31 cellular contexts compared by ENCODE assay signal in the genomic region with DNA sequence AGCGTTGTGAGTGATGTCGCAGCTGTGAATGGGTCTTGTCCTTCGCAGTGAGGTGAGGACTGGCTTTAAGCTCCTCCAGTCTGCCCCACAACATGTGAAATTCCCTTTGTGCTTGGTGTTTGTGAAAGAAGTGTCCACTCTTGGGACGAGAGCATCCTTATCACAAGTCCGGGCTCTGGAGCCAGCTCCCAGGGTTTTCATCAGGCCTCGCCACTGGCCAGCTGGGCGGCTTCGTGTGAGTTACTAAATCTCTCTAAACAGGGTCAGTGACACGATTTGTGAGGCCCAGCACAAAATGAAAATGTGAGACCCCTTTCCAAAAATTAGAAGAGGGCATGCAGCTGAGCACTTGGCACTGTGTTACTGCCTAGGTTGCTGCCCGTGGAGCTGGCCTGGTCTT.
"Had no signal": no experiment of that assay in that cellular context is flagged by ENCODE, and none has a peak within 500 bp of the region (broad histone marks: within the 10 kb centered on the region; RNA-seq: fewer than 3 reads in every experiment).

No MANE protein-coding gene starts in this region.

- H3K4me3 Mint-ChIP-seq: activated CD4-positive, alpha-beta memory T cell treated with anti-CD3 and anti-CD28 coated beads, Interleukin-2, amount 10 ng/mL, durations not matched to agents 7 days and 5 days; activated CD8-positive, alpha-beta memory T cell treated with anti-CD3 and anti-CD28 coated beads, Interleukin-2, amount 10 ng/mL, durations not matched to agents 7 days and 5 days; activated naive CD8-positive, alpha-beta T cell treated with anti-CD3 and anti-CD28 coated beads for 36 hours; IgD-negative memory B cell had no signal

- H3K36me3 Mint-ChIP-seq: activated CD8-positive, alpha-beta memory T cell treated with anti-CD3 and anti-CD28 coated beads, Interleukin-2, amount 10 ng/mL, durations not matched to agents 7 days and 5 days; IgD-negative memory B cell had no signal

- H3K27ac Mint-ChIP-seq: activated CD4-positive, alpha-beta memory T cell treated with anti-CD3 and anti-CD28 coated beads, Interleukin-2, amount 10 ng/mL, durations not matched to agents 7 days and 5 days; activated CD8-positive, alpha-beta memory T cell treated with anti-CD3 and anti-CD28 coated beads, Interleukin-2, amount 10 ng/mL, durations not matched to agents 7 days and 5 days; activated naive CD8-positive, alpha-beta T cell treated with anti-CD3 and anti-CD28 coated beads for 36 hours; IgD-negative memory B cell had no signal

- H3K27ac ChIP-seq: brain microvascular endothelial cell, Peyer's patch, WERI-Rb-1 had no signal

- H3K4me1 ChIP-seq: Peyer's patch had no signal

- H3K36me3 ChIP-seq: brain microvascular endothelial cell, Peyer's patch, WERI-Rb-1 had no signal

- H3K4me1 Mint-ChIP-seq: activated CD4-positive, alpha-beta memory T cell treated with anti-CD3 and anti-CD28 coated beads, Interleukin-2, amount 10 ng/mL, durations not matched to agents 7 days and 5 days; activated CD8-positive, alpha-beta memory T cell treated with anti-CD3 and anti-CD28 coated beads, Interleukin-2, amount 10 ng/mL, durations not matched to agents 7 days and 5 days had no signal

- H3K9me3 Mint-ChIP-seq: activated CD4-positive, alpha-beta memory T cell treated with anti-CD3 and anti-CD28 coated beads, Interleukin-2, amount 10 ng/mL, durations not matched to agents 7 days and 5 days; activated naive CD8-positive, alpha-beta T cell treated with anti-CD3 and anti-CD28 coated beads for 36 hours; IgD-negative memory B cell had no signal

- H3K27me3 ChIP-seq: brain microvascular endothelial cell, Peyer's patch had no signal

- H3K27me3 Mint-ChIP-seq: activated naive CD8-positive, alpha-beta T cell treated with anti-CD3 and anti-CD28 coated beads for 36 hours; IgD-negative memory B cell had no signal

- ATAC-seq: activated CD8-positive, alpha-beta memory T cell treated with anti-CD3 and anti-CD28 coated beads, Interleukin-2, amount 10 ng/mL, durations not matched to agents 7 days and 5 days; PC-3 had no signal

- H3K9me3 ChIP-seq: Peyer's patch had no signal

- DNase-seq: activated CD4-positive, alpha-beta memory T cell treated with anti-CD3 and anti-CD28 coated beads, Interleukin-2, amount 10 ng/mL, durations not matched to agents 7 days and 5 days; activated CD4-positive, alpha-beta T cell treated with anti-CD3 and anti-CD28 coated beads for 1 hour; activated CD4-positive, alpha-beta T cell treated with anti-CD3 and anti-CD28 coated beads for 48 hours; activated CD4-positive, CD25-positive, alpha-beta regulatory T cell; activated CD8-positive, alpha-beta memory T cell treated with anti-CD3 and anti-CD28 coated beads for 24 hours; activated CD8-positive, alpha-beta memory T cell treated with anti-CD3 and anti-CD28 coated beads, Interleukin-2, amount 10 ng/mL, durations not matched to agents 7 days and 5 days; activated CD8-positive, alpha-beta memory T cell treated with anti-CD3 and anti-CD28 coated beads, Interleukin-2, amount 50 U/mL, for 48 hours; activated effector memory CD4-positive, alpha-beta T cell treated with Interleukin-2 at 50 U/mL for 16 hours; activated naive CD4-positive, alpha-beta T cell; activated naive CD4-positive, alpha-beta T cell treated with anti-CD3 and anti-CD28 coated beads, Interleukin-2, amount 50 U/mL, for 16 hours; activated naive CD8-positive, alpha-beta T cell treated with anti-CD3 and anti-CD28 coated beads for 36 hours; activated T-cell treated with anti-CD3 and anti-CD28 coated beads, Interleukin-2, amount 50 U/mL, for 48 hours; amniotic stem cell; aorta; brain microvascular endothelial cell; Karpas-422; KBM-7; NCI-H1105 treated with DMSO at 0.1 percent for 48 hours; NCI-H1436; NCI-H1694; NCI-H2029; NCI-H510A; NCI-H526; NCI-H748 treated with DMSO at 0.1 percent for 48 hours; NK-92 treated with Interleukin-12 subunit alpha and Interleukin-12 subunit beta, amount 100 ng/mL, for 24 hours; PC-3; Peyer's patch; RPMI8226; T1000; WERI-Rb-1 had no signal

- H3K4me3 ChIP-seq: Peyer's patch had no signal
